Comparison of ENCODE assay signal across 21 cellular contexts in the genomic region with DNA sequence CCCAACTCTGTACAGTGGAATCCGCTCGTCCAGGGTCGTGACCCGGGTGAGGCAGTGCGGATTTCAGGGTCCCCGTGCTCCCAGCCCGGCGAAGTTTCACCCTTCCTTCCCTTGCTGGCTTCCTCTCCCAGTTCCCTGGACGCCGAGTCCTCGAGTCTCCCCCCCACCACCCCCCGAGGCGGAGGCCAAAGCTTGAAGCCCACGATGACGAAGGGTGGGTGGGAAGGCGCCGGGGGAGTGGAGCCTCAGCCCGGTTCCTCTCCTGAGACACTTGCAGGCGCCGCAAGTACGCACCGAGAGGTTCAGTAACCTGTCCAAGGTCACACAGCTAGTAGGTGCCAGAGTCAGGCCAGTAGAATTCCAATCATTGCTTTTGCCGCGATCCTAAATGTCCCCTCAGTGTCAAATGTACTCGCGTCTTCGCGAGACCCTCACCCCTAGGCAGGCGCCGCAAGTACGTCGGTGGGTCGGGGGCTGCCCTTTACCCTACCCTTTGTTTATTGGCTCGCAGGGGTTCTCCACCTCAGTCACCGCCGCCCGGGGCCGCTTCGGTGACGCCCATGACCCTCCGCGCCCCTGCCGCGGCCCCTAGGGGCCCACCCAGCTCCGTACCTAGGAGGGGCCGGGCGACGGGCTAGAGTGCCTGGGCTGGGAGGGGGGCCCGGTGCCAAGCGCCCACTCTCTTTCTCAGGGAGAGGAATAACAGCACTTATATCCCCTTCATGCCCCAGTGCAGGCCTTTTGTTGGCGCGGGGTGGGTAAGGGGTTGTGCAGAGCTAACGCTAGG. TPM values are rescaled to one million over a fixed set of nuclear protein-coding genes. Genes with fewer than 3 reads are reported as not detected.
DNase-seq lines count a peak whose midpoint lies in the region; ATAC-seq lines count a peak whose summit lies in the region.
"Had no signal": no experiment of that assay in that cellular context is flagged by ENCODE, and none has a peak within 500 bp of the region (broad histone marks: within the 10 kb centered on the region; RNA-seq: fewer than 3 reads in every experiment).

No MANE protein-coding gene starts in this region.

- peaks cover 77 to 87% of the 10 kb centered on the region in 2 donors for H3K27me3 Mint-ChIP-seq in CD8-positive, alpha-beta memory T cell
- H3K27me3 Mint-ChIP-seq in activated T-helper 17 cell treated with anti-CD3 and anti-CD28 coated beads, Interleukin-2, amount 50 U/mL, for 72 hours = peaks cover 64% of the 10 kb centered on the region
- H3K27me3 Mint-ChIP-seq in activated naive CD4-positive, alpha-beta T cell treated with anti-CD3 and anti-CD28 coated beads, Interleukin-2, amount 10 ng/mL, durations not matched to agents 7 days and 5 days = peaks cover 100% of the 10 kb centered on the region

- DNase-seq in CD8-positive, alpha-beta memory T cell = no peak
- DNase-seq in cerebellar nuclear complex (lab: John Stamatoyannopoulos, UW) = no peak
- DNase-seq in activated naive CD4-positive, alpha-beta T cell treated with anti-CD3 and anti-CD28 coated beads, Interleukin-2, amount 10 ng/mL, durations not matched to agents 7 days and 5 days = no peak
- DNase-seq: activated CD4-positive, alpha-beta memory T cell treated with anti-CD3 and anti-CD28 coated beads for 36 hours; activated effector memory CD4-positive, alpha-beta T cell treated with Interleukin-2 at 50 U/mL for 16 hours; DND-41; effector CD8-positive, alpha-beta T cell; KG1; lower lobe of right lung; NCI-H1436 treated with DMSO at 0.1 percent for 48 hours; NCI-H69; T-helper 9 cell had no signal

- peaks cover 20% of the 10 kb centered on the region for H3K4me1 ChIP-seq in CD8-positive, alpha-beta memory T cell (ENCODE audit: insufficient read depth, low read length)
- H3K4me1 ChIP-seq in rectal smooth muscle tissue (ENCODE audit: control insufficient read depth, insufficient read depth, low read length) = peaks cover 7% of the 10 kb centered on the region

- H3K4me1 Mint-ChIP-seq in CD8-positive, alpha-beta memory T cell = peaks cover 24 to 44% (median 33%) of the 10 kb centered on the region in 3 donors
- H3K4me1 Mint-ChIP-seq in activated T-helper 17 cell treated with anti-CD3 and anti-CD28 coated beads, Interleukin-2, amount 50 U/mL, for 72 hours = peaks cover 11% of the 10 kb centered on the region
- peaks cover 23% of the 10 kb centered on the region for H3K4me1 Mint-ChIP-seq in activated naive CD4-positive, alpha-beta T cell treated with anti-CD3 and anti-CD28 coated beads, Interleukin-2, amount 10 ng/mL, durations not matched to agents 7 days and 5 days

- H3K4me3 Mint-ChIP-seq in CD8-positive, alpha-beta memory T cell = peak overlapping the region in 5 of 7 donors; percentile 25 to 76 (median 66)
- H3K4me3 Mint-ChIP-seq in activated T-helper 17 cell treated with anti-CD3 and anti-CD28 coated beads, Interleukin-2, amount 50 U/mL, for 72 hours = peak overlapping the region; percentile 69
- H3K4me3 Mint-ChIP-seq in activated naive CD4-positive, alpha-beta T cell treated with anti-CD3 and anti-CD28 coated beads, Interleukin-2, amount 10 ng/mL, durations not matched to agents 7 days and 5 days = no peak overlapping the region
- H3K4me3 Mint-ChIP-seq: activated CD4-positive, alpha-beta memory T cell treated with anti-CD3 and anti-CD28 coated beads for 36 hours had no signal

- no peak overlapping the region for H3K9ac ChIP-seq in rectal smooth muscle tissue (ENCODE audit: low read length)

- ATAC-seq in activated T-helper 17 cell treated with anti-CD3 and anti-CD28 coated beads, Interleukin-2, amount 50 U/mL, for 72 hours (replicated peaks) = no peak
- no peak for ATAC-seq in HG03175 (IDR thresholded peaks at IDR 0.05; ENCODE audit: unreplicated experiment)
- ATAC-seq in HG03097 (IDR thresholded peaks at IDR 0.05; ENCODE audit: low FRiP score, unreplicated experiment) = no peak
- ATAC-seq: gastroesophageal sphincter, upper lobe of right lung had no signal

- CTCF ChIA-PET in CD8-positive, alpha-beta memory T cell (lab: Charles Lee) = interaction anchor here (1.4 to 5.0 kb wide), 2 partner anchors 18 to 21 kb away, joined by 3 to 23 read pairs; no protein-coding TSS in a partner anchor
- CTCF ChIA-PET in activated naive CD4-positive, alpha-beta T cell treated with anti-CD3 and anti-CD28 coated beads, Interleukin-2, amount 10 ng/mL, durations not matched to agents 7 days and 5 days (lab: Charles Lee) = interaction anchor here (0.7 to 1.6 kb wide), 2 partner anchors 20 kb away, joined by 4 to 8 read pairs; no protein-coding TSS in a partner anchor

- H3K27ac Mint-ChIP-seq in CD8-positive, alpha-beta memory T cell = no peak overlapping the region
- H3K27ac Mint-ChIP-seq in activated T-helper 17 cell treated with anti-CD3 and anti-CD28 coated beads, Interleukin-2, amount 50 U/mL, for 72 hours = no peak overlapping the region
- H3K27ac Mint-ChIP-seq in activated naive CD4-positive, alpha-beta T cell treated with anti-CD3 and anti-CD28 coated beads, Interleukin-2, amount 10 ng/mL, durations not matched to agents 7 days and 5 days = no peak overlapping the region
- H3K27ac Mint-ChIP-seq: activated CD4-positive, alpha-beta memory T cell treated with anti-CD3 and anti-CD28 coated beads for 36 hours had no signal

- no peak overlapping the region for H3K4me3 ChIP-seq in CD8-positive, alpha-beta memory T cell (ENCODE audit: low read length)
- H3K4me3 ChIP-seq in iPS-18c (ENCODE audit: insufficient read depth, low read depth, low read length) (peak overlapping the region; percentile 54), rectal smooth muscle tissue (ENCODE audit: low read length) (peak overlapping the region; percentile 61)

- H3K9me3 Mint-ChIP-seq in CD8-positive, alpha-beta memory T cell = no peaks in the 10 kb centered on the region
- H3K9me3 Mint-ChIP-seq in activated T-helper 17 cell treated with anti-CD3 and anti-CD28 coated beads, Interleukin-2, amount 50 U/mL, for 72 hours = no peaks in the 10 kb centered on the region
- H3K9me3 Mint-ChIP-seq in activated naive CD4-positive, alpha-beta T cell treated with anti-CD3 and anti-CD28 coated beads, Interleukin-2, amount 10 ng/mL, durations not matched to agents 7 days and 5 days = no peaks in the 10 kb centered on the region
- H3K9me3 Mint-ChIP-seq: activated CD4-positive, alpha-beta memory T cell treated with anti-CD3 and anti-CD28 coated beads for 36 hours had no signal

- H3K9me3 ChIP-seq in CD8-positive, alpha-beta memory T cell (ENCODE audit: low read length) = no peaks in the 10 kb centered on the region
- H3K9me3 ChIP-seq in iPS-18c (ENCODE audit: control insufficient read depth, insufficient read depth, low read length) = peaks cover 4% of the 10 kb centered on the region
- H3K9me3 ChIP-seq: gastroesophageal sphincter, lower lobe of right lung, upper lobe of right lung had no signal

- POLR2A ChIA-PET in CD8-positive, alpha-beta memory T cell (lab: Charles Lee) = no interaction called here

- H3K36me3 ChIP-seq in CD8-positive, alpha-beta memory T cell (ENCODE audit: insufficient read depth, low read length) = no peaks in the 10 kb centered on the region
- no peaks in the 10 kb centered on the region for H3K36me3 ChIP-seq in rectal smooth muscle tissue (ENCODE audit: control insufficient read depth, insufficient read depth, low read length)
- H3K36me3 ChIP-seq: gastroesophageal sphincter, lower lobe of right lung, upper lobe of right lung had no signal

- no peak overlapping the region for H3K27ac ChIP-seq in CD8-positive, alpha-beta memory T cell (ENCODE audit: low read depth, low read length)
- H3K27ac ChIP-seq in rectal smooth muscle tissue (ENCODE audit: low read depth, low read length) = no peak overlapping the region
- H3K27ac ChIP-seq: gastroesophageal sphincter, lower lobe of right lung, RWPE1, upper lobe of right lung had no signal

- peaks cover 0 to 2% (median 0%) of the 10 kb centered on the region in 3 donors for H3K36me3 Mint-ChIP-seq in CD8-positive, alpha-beta memory T cell
- H3K36me3 Mint-ChIP-seq in activated T-helper 17 cell treated with anti-CD3 and anti-CD28 coated beads, Interleukin-2, amount 50 U/mL, for 72 hours (ENCODE audit: low read depth) = no peaks in the 10 kb centered on the region
- H3K36me3 Mint-ChIP-seq in activated naive CD4-positive, alpha-beta T cell treated with anti-CD3 and anti-CD28 coated beads, Interleukin-2, amount 10 ng/mL, durations not matched to agents 7 days and 5 days = peaks cover 2% of the 10 kb centered on the region
- H3K36me3 Mint-ChIP-seq: activated CD4-positive, alpha-beta memory T cell treated with anti-CD3 and anti-CD28 coated beads for 36 hours had no signal

- H3K27me3 ChIP-seq in CD8-positive, alpha-beta memory T cell (ENCODE audit: insufficient read depth, low read length, poor library complexity, severe bottlenecking) = peaks cover 39% of the 10 kb centered on the region
- peaks cover 38% of the 10 kb centered on the region for H3K27me3 ChIP-seq in rectal smooth muscle tissue (ENCODE audit: control insufficient read depth, insufficient read depth, low read length)

RNA-seq across cellular contexts. Expression of gene CHRM1, which starts 5.7 kb away (rescaled TPM):
- total RNA-seq in CD8-positive, alpha-beta memory T cell = not detected
- not detected for polyA plus RNA-seq in CD8-positive, alpha-beta memory T cell
- not detected for total RNA-seq in activated T-helper 17 cell treated with anti-CD3 and anti-CD28 coated beads, Interleukin-2, amount 50 U/mL, for 72 hours
- total RNA-seq: activated CD4-positive, alpha-beta memory T cell treated with anti-CD3 and anti-CD28 coated beads for 36 hours had no signal

RNA-seq across cellular contexts. Expression of gene SLC3A2, which starts 46.2 kb away (rescaled TPM):
- 100 to 1,000 TPM; 426 to 430 TPM for total RNA-seq in CD8-positive, alpha-beta memory T cell
- polyA plus RNA-seq in CD8-positive, alpha-beta memory T cell = 180 TPM
- total RNA-seq in activated T-helper 17 cell treated with anti-CD3 and anti-CD28 coated beads, Interleukin-2, amount 50 U/mL, for 72 hours = 100 to 1,000 TPM; 176 to 287 TPM

RNA-seq across cellular contexts. Expression of gene SLC22A6, which starts 57.9 kb away (rescaled TPM):
- not detected for total RNA-seq in CD8-positive, alpha-beta memory T cell
- not detected for polyA plus RNA-seq in CD8-positive, alpha-beta memory T cell
- total RNA-seq in activated T-helper 17 cell treated with anti-CD3 and anti-CD28 coated beads, Interleukin-2, amount 50 U/mL, for 72 hours = not detected
- total RNA-seq: activated CD4-positive, alpha-beta memory T cell treated with anti-CD3 and anti-CD28 coated beads for 36 hours; gastroesophageal sphincter; lower lobe of right lung; osteocyte; upper lobe of right lung had no signal
